27 cellular contexts compared by ENCODE assay signal in genomic region chr12:89589753-89590152, GRCh38.
"Had no signal": no experiment of that assay in that cellular context is flagged by ENCODE, and none has a peak within 500 bp of the region (broad histone marks: within the 10 kb centered on the region; RNA-seq: fewer than 3 reads in every experiment).

No MANE protein-coding gene starts in this region.

- H3K4me3 ChIP-seq: coronary artery, esophagus squamous epithelium, heart right ventricle, lung, ovary, sigmoid colon, stomach, thyroid gland had no signal

- H3K27me3 ChIP-seq: esophagus squamous epithelium, heart right ventricle, ovary, sigmoid colon, stomach, thyroid gland had no signal

- FAIRE-seq: endometrium, urothelium cell line had no signal

- ATAC-seq: effector memory CD8-positive, alpha-beta T cell; heart right ventricle; left colon; left ventricle myocardium superior; natural killer cell had no signal

- H3K9me3 ChIP-seq: esophagus squamous epithelium, heart right ventricle, ovary, sigmoid colon, stomach, thyroid gland had no signal

- H3K4me1 ChIP-seq: esophagus squamous epithelium, heart right ventricle, stomach, thyroid gland had no signal

- DNase-seq: dermis blood vessel endothelial cell; effector memory CD8-positive, alpha-beta T cell; erythroblast; esophagus squamous epithelium; foreskin melanocyte; glutamatergic neuron; heart right ventricle; hippocampal formation; islet precursor cell; kidney glomerular epithelial cell; left colon; left ventricle myocardium superior; natural killer cell; occipital lobe; ovary; sigmoid colon; stimulated activated CD4-positive, alpha-beta T cell treated with anti-CD3 and anti-CD28 coated beads, Interleukin-1b, Interleukin-23, amount 100 ng/mL, for 48 hours; stimulated activated CD4-positive, alpha-beta T cell treated with anti-CD3 and anti-CD28 coated beads, Interleukin-4, amount 100 ng/mL, for 1 hour; stimulated activated CD8-positive, alpha-beta memory T cell treated with anti-CD3 and anti-CD28 coated beads, Interleukin-4, amount 100 ng/mL, for 48 hours; stimulated activated naive CD4-positive, alpha-beta T cell treated with Interleukin-2 at 50 U/mL for 16 hours; stomach; thyroid gland; trophoblast cell had no signal

- H3K27ac ChIP-seq: coronary artery, esophagus squamous epithelium, heart right ventricle, ovary, sigmoid colon, stomach, thyroid gland had no signal

- H3K36me3 ChIP-seq: ovary had no signal
